ENCODE assay signal across 9 cellular contexts in the genomic region with DNA sequence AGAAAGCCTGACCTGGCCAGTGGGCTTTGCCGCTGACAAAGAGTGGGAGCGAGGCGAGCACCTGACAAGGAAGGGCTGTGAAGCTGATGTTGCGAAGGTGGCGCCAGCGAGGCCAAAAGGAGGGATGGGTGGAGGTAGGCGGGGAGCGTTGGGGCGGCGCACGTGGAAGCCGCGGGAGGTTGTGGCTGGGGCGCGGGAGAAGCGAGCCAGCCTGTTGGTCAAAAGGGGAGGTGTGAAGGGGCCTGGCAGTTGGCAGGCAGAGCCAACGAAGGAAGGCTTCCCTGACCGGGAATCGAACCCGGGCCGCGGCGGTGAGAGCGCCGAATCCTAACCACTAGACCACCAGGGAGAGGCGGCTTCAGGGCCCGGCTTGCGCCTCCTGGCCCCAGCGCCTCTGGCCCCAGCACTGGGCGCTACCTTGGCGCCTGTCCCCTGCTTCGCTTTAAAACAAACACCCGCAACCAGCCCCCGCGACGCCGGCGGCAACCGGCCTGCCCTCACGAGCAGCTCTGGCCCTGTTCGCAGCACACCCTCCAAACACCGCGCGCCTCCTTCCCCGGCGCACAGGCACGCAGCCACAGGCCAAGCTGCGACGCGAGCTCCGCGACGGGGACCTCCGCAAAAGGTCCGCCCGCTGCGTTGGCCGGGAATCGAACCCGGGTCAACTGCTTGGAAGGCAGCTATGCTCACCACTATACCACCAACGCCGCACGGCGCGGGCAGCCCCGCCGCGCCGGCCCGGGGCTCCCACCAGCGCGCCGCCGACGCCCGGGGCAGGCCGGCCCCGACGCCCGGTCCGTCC. TPM values are rescaled to one million over a fixed set of nuclear protein-coding genes. Genes with fewer than 3 reads are reported as not detected.
DNase-seq lines count a peak whose midpoint lies in the region; ATAC-seq and TF ChIP-seq lines count a peak whose summit lies in the region.
"Not testable (repeated sequence)": the region's sequence is repeated elsewhere in the genome, so short reads cannot be mapped to it uniquely, and the experiment has no call there.
"Had no signal": no experiment of that assay in that cellular context is flagged by ENCODE, and none has a peak within 500 bp of the region (broad histone marks: within the 10 kb centered on the region; RNA-seq: fewer than 3 reads in every experiment).

No MANE protein-coding gene starts in this region.

- not testable (repeated sequence) for H3K9me3 ChIP-seq in left lung, thoracic aorta

- ATAC-seq in GM18520 (IDR thresholded peaks at IDR 0.05; ENCODE audit: unreplicated experiment) (peak; percentile 61), GM19463 (IDR thresholded peaks at IDR 0.05; ENCODE audit: unreplicated experiment) (peak; percentile 74), HG02571 (IDR thresholded peaks at IDR 0.05; ENCODE audit: unreplicated experiment) (peak; percentile 62), HG03060 (IDR thresholded peaks at IDR 0.05; ENCODE audit: low read depth, unreplicated experiment) (peak; percentile 54), HG03520 (IDR thresholded peaks at IDR 0.05; ENCODE audit: unreplicated experiment) (peak; percentile 62), left lung (peak; percentile 90), thoracic aorta (ENCODE audit: insufficient number of reproducible peaks, low FRiP score, low read depth) (peak; percentile 40)
- ATAC-seq in activated T-cell treated with anti-CD3 and anti-CD28 coated beads, Interleukin-2, amount 50 U/mL, for 72 hours (replicated peaks in 1 of 2), result peak; percentile 76

- H3K36me3 Mint-ChIP-seq in activated T-cell treated with anti-CD3 and anti-CD28 coated beads, Interleukin-2, amount 50 U/mL, for 72 hours (ENCODE audit: insufficient read depth in 2 of 2), result not testable (repeated sequence)

- not testable (repeated sequence) for H3K27ac Mint-ChIP-seq in activated T-cell treated with anti-CD3 and anti-CD28 coated beads, Interleukin-2, amount 50 U/mL, for 72 hours

- H3K27ac ChIP-seq in left lung, thoracic aorta: not testable (repeated sequence)

- not testable (repeated sequence) for H3K9me3 Mint-ChIP-seq in activated T-cell treated with anti-CD3 and anti-CD28 coated beads, Interleukin-2, amount 50 U/mL, for 72 hours

- peaks cover 24% of the 10 kb centered on the region for H3K27me3 Mint-ChIP-seq in activated T-cell treated with anti-CD3 and anti-CD28 coated beads, Interleukin-2, amount 50 U/mL, for 72 hours (ENCODE audit: low read depth)

- intact Hi-C loops in left lung (cut with DNase I), result not testable (repeated sequence)

- not testable (repeated sequence) for H3K4me3 ChIP-seq in left lung, thoracic aorta

- peaks cover 14 to 24% of the 10 kb centered on the region in 2 donors for H3K27me3 ChIP-seq in left lung
- not testable (repeated sequence) for H3K27me3 ChIP-seq in thoracic aorta (replicated peaks; ENCODE audit: insufficient read depth)

- peaks cover 18% of the 10 kb centered on the region for H3K4me1 Mint-ChIP-seq in activated T-cell treated with anti-CD3 and anti-CD28 coated beads, Interleukin-2, amount 50 U/mL, for 72 hours (ENCODE audit: low read depth)

- not testable (repeated sequence) for TF ChIP-seq CTCF in left lung (IDR thresholded peaks at IDR 0.05); thoracic aorta (IDR thresholded peaks at IDR 0.05)

- H3K4me3 Mint-ChIP-seq in activated T-cell treated with anti-CD3 and anti-CD28 coated beads, Interleukin-2, amount 50 U/mL, for 72 hours, result not testable (repeated sequence)

- not testable (repeated sequence) for H3K36me3 ChIP-seq in left lung, thoracic aorta

- not testable (repeated sequence) for DNase-seq in activated T-cell treated with anti-CD3 and anti-CD28 coated beads, Interleukin-2, amount 50 U/mL, for 72 hours; left lung; thoracic aorta (ENCODE audit: low spot score)

- not testable (repeated sequence) for H3K4me1 ChIP-seq in left lung; thoracic aorta (ENCODE audit: control insufficient read depth in 1 of 2, low read depth in 2 of 2)

RNA-seq across cellular contexts. Expression of gene FCGR2A, which starts 35.9 kb away (rescaled TPM):
- total RNA-seq in activated T-cell treated with anti-CD3 and anti-CD28 coated beads, Interleukin-2, amount 50 U/mL, for 72 hours, result under 1 TPM; 0.43 to 0.88 TPM
- total RNA-seq in left lung (100 to 1,000 TPM in 1 of 2 donors, 10 to 100 TPM in 1; 80.0 to 135 TPM), thoracic aorta (100 to 1,000 TPM; 113 to 169 TPM)
- total RNA-seq: progenitor cell of endocrine pancreas had no signal

RNA-seq across cellular contexts. Expression of gene HSPA6, which starts 55.0 kb away (rescaled TPM):
- total RNA-seq in activated T-cell treated with anti-CD3 and anti-CD28 coated beads, Interleukin-2, amount 50 U/mL, for 72 hours, result under 1 TPM; 0.24 to 0.53 TPM
- total RNA-seq in left lung (10 to 100 TPM in 1 of 2 donors, 1 to 10 TPM in 1; 7.1 to 18.7 TPM), thoracic aorta (10 to 100 TPM in 1 of 2 donors, 1 to 10 TPM in 1; 7.7 to 11.9 TPM)
- total RNA-seq: progenitor cell of endocrine pancreas had no signal

Comparison
In these comparisons a context has a peak if more than half of its experiments do, and no peak if none do; other contexts are left out.
1. ATAC-seq: peak in every context shown above with its lines; median percentile 90 in left lung; 76 in activated T-cell treated with anti-CD3 and anti-CD28 coated beads, Interleukin-2, amount 50 U/mL, for 72 hours; 74 in GM19463; 62 in HG02571; 62 in HG03520; 61 in GM18520; 54 in HG03060; 40 in thoracic aorta.
2. RNA of gene FCGR2A, which starts 35.9 kb away (total RNA-seq): 113 to 169 TPM in thoracic aorta and 80.0 to 135 TPM in left lung; 0.43 to 0.88 TPM in activated T-cell treated with anti-CD3 and anti-CD28 coated beads, Interleukin-2, amount 50 U/mL, for 72 hours; every median in the first group is over 10 times any median in the second.
3. RNA of gene HSPA6, which starts 55.0 kb away (total RNA-seq): 7.1 to 18.7 TPM in left lung and 7.7 to 11.9 TPM in thoracic aorta; 0.24 to 0.53 TPM in activated T-cell treated with anti-CD3 and anti-CD28 coated beads, Interleukin-2, amount 50 U/mL, for 72 hours; every median in the first group is over 4 times any median in the second.